11 cellular contexts compared by ENCODE assay signal in genomic region chr1:41999884-42000283, GRCh38.
"Had no signal": no experiment of that assay in that cellular context is flagged by ENCODE, and none has a peak within 500 bp of the region (broad histone marks: within the 10 kb centered on the region; RNA-seq: fewer than 3 reads in every experiment).

No MANE protein-coding gene starts in this region.

- FAIRE-seq: H1, H54 had no signal

- H3K9me3 Mint-ChIP-seq: GM23338, H9 had no signal

- H3K9ac ChIP-seq: GM23248 had no signal

- H3K36me3 ChIP-seq: HAP-1 had no signal

- H3K4me2 ChIP-seq: GM23338 had no signal

- ATAC-seq: GM23338, HCT116 had no signal

- H3K4me1 ChIP-seq: HAP-1 had no signal

- H3K9me3 ChIP-seq: HAP-1 had no signal

- H2AFZ ChIP-seq: GM23248, GM23338 had no signal

- H3K4me3 ChIP-seq: GM23248, GM23338, HAP-1 had no signal

- DNase-seq: GM23248, GOT3, H7, H9, HCEC 1CT, HFFc6 had no signal

- H3K27ac Mint-ChIP-seq: GM23338, H9, HFFc6 had no signal

- H3K4me3 Mint-ChIP-seq: GM23338, H9, HFFc6 had no signal

- H3K27ac ChIP-seq: GM23248 had no signal
